10 cellular contexts compared by ENCODE assay signal in genomic region chr14:95998656-95999055, GRCh38. TPM values are rescaled to one million over a fixed set of nuclear protein-coding genes. Genes with fewer than 3 reads are reported as not detected.
A peak's percentile ranks its signal among the peaks of the same experiment; 100 is the strongest.
DNase-seq lines count a peak whose midpoint lies in the region; ATAC-seq and TF ChIP-seq lines count a peak whose summit lies in the region.
"Had no signal": no experiment of that assay in that cellular context is flagged by ENCODE, and none has a peak within 500 bp of the region (broad histone marks: within the 10 kb centered on the region; RNA-seq: fewer than 3 reads in every experiment).

No MANE protein-coding gene starts in this region.

- CTCF ChIA-PET in CD8-positive, alpha-beta memory T cell (lab: Charles Lee), result no interaction called here

- POLR2A ChIA-PET in CD8-positive, alpha-beta memory T cell (lab: Charles Lee), result no interaction called here

- no peaks in the 10 kb centered on the region for H3K36me3 Mint-ChIP-seq in CD8-positive, alpha-beta memory T cell
- H3K36me3 Mint-ChIP-seq in activated T-helper 2 cell treated with anti-CD3 and anti-CD28 coated beads, Interferon-gamma antibody, Interleukin-2, Interleukin-4, amounts not matched to agents 10 μg/mL and 5 μg/mL and 100 μg/mL, durations not matched to agents 14 hours and 24 hours and 36 hours (ENCODE audit: low read depth), result no peaks in the 10 kb centered on the region
- H3K36me3 Mint-ChIP-seq: naive B cell had no signal

- H3K4me1 Mint-ChIP-seq in CD8-positive, alpha-beta memory T cell, result no peaks in the 10 kb centered on the region
- H3K4me1 Mint-ChIP-seq in activated T-helper 2 cell treated with anti-CD3 and anti-CD28 coated beads, Interferon-gamma antibody, Interleukin-2, Interleukin-4, amounts not matched to agents 10 μg/mL and 5 μg/mL and 100 μg/mL, durations not matched to agents 14 hours and 24 hours and 36 hours (ENCODE audit: low read depth), result no peaks in the 10 kb centered on the region

- H3K4me3 ChIP-seq in body of pancreas, result no peak overlapping the region
- no peak overlapping the region for H3K4me3 ChIP-seq in CD8-positive, alpha-beta memory T cell (ENCODE audit: low read length)
- H3K4me3 ChIP-seq: thyroid gland had no signal

- peaks cover 0 to 11% (median 4%) of the 10 kb centered on the region in 5 donors for H3K9me3 Mint-ChIP-seq in CD8-positive, alpha-beta memory T cell
- no peaks in the 10 kb centered on the region for H3K9me3 Mint-ChIP-seq in activated T-helper 2 cell treated with anti-CD3 and anti-CD28 coated beads, Interferon-gamma antibody, Interleukin-2, Interleukin-4, amounts not matched to agents 10 μg/mL and 5 μg/mL and 100 μg/mL, durations not matched to agents 14 hours and 24 hours and 36 hours

- no peak for ATAC-seq in body of pancreas
- no peak for ATAC-seq in HG03025 (IDR thresholded peaks at IDR 0.05; ENCODE audit: low FRiP score, unreplicated experiment)

- peaks cover 38 to 75% of the 10 kb centered on the region in 2 donors for H3K27me3 Mint-ChIP-seq in CD8-positive, alpha-beta memory T cell
- peaks cover 21% of the 10 kb centered on the region for H3K27me3 Mint-ChIP-seq in activated T-helper 2 cell treated with anti-CD3 and anti-CD28 coated beads, Interferon-gamma antibody, Interleukin-2, Interleukin-4, amounts not matched to agents 10 μg/mL and 5 μg/mL and 100 μg/mL, durations not matched to agents 14 hours and 24 hours and 36 hours (ENCODE audit: low read depth)

- H3K36me3 ChIP-seq in body of pancreas (replicated peaks in 1 of 2; ENCODE audit: insufficient read depth in 1 of 2, low read depth in 2 of 2), result no peaks in the 10 kb centered on the region
- no peaks in the 10 kb centered on the region for H3K36me3 ChIP-seq in CD8-positive, alpha-beta memory T cell (ENCODE audit: insufficient read depth, low read length)
- H3K36me3 ChIP-seq: thyroid gland had no signal

- peak in 4 of 7 experiments; percentile 31 to 37 (median 36) for TF ChIP-seq CTCF in body of pancreas (IDR thresholded peaks at IDR 0.05)

- TF ChIP-seq POLR2A in body of pancreas (IDR thresholded peaks at IDR 0.05), result no peak

- intact Hi-C loops in body of pancreas (cut with DNase I), result no loop called here
- intact Hi-C loops in activated T-helper 2 cell treated with anti-CD3 and anti-CD28 coated beads, Interferon-gamma antibody, Interleukin-2, Interleukin-4, amounts not matched to agents 10 μg/mL and 5 μg/mL and 100 μg/mL, durations not matched to agents 14 hours and 24 hours and 36 hours (cut with micrococcal nuclease), result no loop called here

- H3K4me1 ChIP-seq in body of pancreas, result no peaks in the 10 kb centered on the region
- no peaks in the 10 kb centered on the region for H3K4me1 ChIP-seq in CD8-positive, alpha-beta memory T cell (ENCODE audit: insufficient read depth, low read length)
- H3K4me1 ChIP-seq: thyroid gland had no signal

- 5 to 17% methylated on average over 1 of the region's 1 CpG for WGBS in body of pancreas, 2 donors

- no peak overlapping the region for H3K27ac ChIP-seq in body of pancreas
- H3K27ac ChIP-seq in CD8-positive, alpha-beta memory T cell (ENCODE audit: low read depth, low read length), result no peak overlapping the region
- H3K27ac ChIP-seq: thyroid gland had no signal

- DNase-seq in D341Med (ENCODE audit: low spot score), result peak; percentile 49
- DNase-seq in NAMALWA (ENCODE audit: low spot score), result peak; percentile 33
- DNase-seq in body of pancreas, result no peak
- peak; percentile 16 to 18 for DNase-seq in lung microvascular endothelial cell (ENCODE audit: low read depth in 2 of 2)
- no peak for DNase-seq in CD8-positive, alpha-beta memory T cell
- DNase-seq in activated T-helper 2 cell treated with anti-CD3 and anti-CD28 coated beads, Interferon-gamma antibody, Interleukin-2, Interleukin-4, amounts not matched to agents 10 μg/mL and 5 μg/mL and 100 μg/mL, durations not matched to agents 14 hours and 24 hours and 36 hours (ENCODE audit: low spot score), result no peak
- no peak for DNase-seq in activated T-cell treated with anti-CD3 and anti-CD28 coated beads for 4 hours
- DNase-seq: naive B cell, thyroid gland had no signal

- H3K9me3 ChIP-seq in body of pancreas, result no peaks in the 10 kb centered on the region
- H3K9me3 ChIP-seq in CD8-positive, alpha-beta memory T cell (ENCODE audit: low read length), result no peaks in the 10 kb centered on the region
- H3K9me3 ChIP-seq: thyroid gland had no signal

- no peaks in the 10 kb centered on the region for H3K27me3 ChIP-seq in body of pancreas
- H3K27me3 ChIP-seq in CD8-positive, alpha-beta memory T cell (ENCODE audit: insufficient read depth, low read length, poor library complexity, severe bottlenecking), result peaks cover 7% of the 10 kb centered on the region

- no peak overlapping the region for H3K4me3 Mint-ChIP-seq in CD8-positive, alpha-beta memory T cell
- H3K4me3 Mint-ChIP-seq in activated T-helper 2 cell treated with anti-CD3 and anti-CD28 coated beads, Interferon-gamma antibody, Interleukin-2, Interleukin-4, amounts not matched to agents 10 μg/mL and 5 μg/mL and 100 μg/mL, durations not matched to agents 14 hours and 24 hours and 36 hours (ENCODE audit: low read depth), result no peak overlapping the region
- H3K4me3 Mint-ChIP-seq: naive B cell had no signal

- H3K27ac Mint-ChIP-seq in CD8-positive, alpha-beta memory T cell, result no peak overlapping the region
- H3K27ac Mint-ChIP-seq in activated T-helper 2 cell treated with anti-CD3 and anti-CD28 coated beads, Interferon-gamma antibody, Interleukin-2, Interleukin-4, amounts not matched to agents 10 μg/mL and 5 μg/mL and 100 μg/mL, durations not matched to agents 14 hours and 24 hours and 36 hours, result no peak overlapping the region

RNA-seq across cellular contexts. Expression of gene C14orf132, which starts 40.5 kb away (rescaled TPM):
- total RNA-seq in body of pancreas (1 to 10 TPM; 4.4 to 4.6 TPM), lung microvascular endothelial cell (1.3 and 3.8 TPM in 2 replicates)
- under 1 TPM; 0.58 to 0.61 TPM for total RNA-seq in CD8-positive, alpha-beta memory T cell
- 0.29 TPM for polyA plus RNA-seq in CD8-positive, alpha-beta memory T cell
- 1.1 and 1.6 TPM in 2 replicates for total RNA-seq in activated T-helper 2 cell treated with anti-CD3 and anti-CD28 coated beads, Interferon-gamma antibody, Interleukin-2, Interleukin-4, amounts not matched to agents 10 μg/mL and 5 μg/mL and 100 μg/mL, durations not matched to agents 14 hours and 24 hours and 36 hours

Comparison
In these comparisons a context has a peak if more than half of its experiments do, and no peak if none do; other contexts are left out.
1. DNase-seq: peak in D341Med (single experiment), NAMALWA (single experiment) and lung microvascular endothelial cell (2 of 2); none in body of pancreas (0 of 4), CD8-positive, alpha-beta memory T cell (0 of 5), activated T-helper 2 cell treated with anti-CD3 and anti-CD28 coated beads, Interferon-gamma antibody, Interleukin-2, Interleukin-4, amounts not matched to agents 10 μg/mL and 5 μg/mL and 100 μg/mL, durations not matched to agents 14 hours and 24 hours and 36 hours (single experiment) and activated T-cell treated with anti-CD3 and anti-CD28 coated beads for 4 hours (single experiment).